Comparison of ENCODE assay signal across 20 cellular contexts in the genomic region with DNA sequence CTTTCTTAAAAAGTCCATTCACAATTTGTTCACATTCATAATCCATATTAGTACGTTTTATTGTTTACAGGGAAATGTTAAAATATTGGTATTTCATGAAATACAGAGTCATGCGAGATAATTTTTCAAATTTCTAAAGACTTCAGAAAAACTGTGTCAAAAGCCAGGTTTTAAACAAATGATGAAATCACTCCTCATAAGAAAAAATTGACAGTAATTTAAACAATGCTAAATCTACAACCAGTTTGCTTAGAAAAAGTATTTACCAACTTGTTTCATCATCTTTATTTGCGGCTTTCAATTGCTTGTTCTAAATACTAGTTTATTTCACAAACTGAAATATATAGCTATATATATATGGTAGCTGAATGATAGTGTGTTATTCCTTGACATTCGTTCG. TPM values are rescaled to one million over a fixed set of nuclear protein-coding genes. Genes with fewer than 3 reads are reported as not detected.
DNase-seq lines count a peak whose midpoint lies in the region; ATAC-seq, FAIRE-seq and TF ChIP-seq lines count a peak whose summit lies in the region.
"Had no signal": no experiment of that assay in that cellular context is flagged by ENCODE, and none has a peak within 500 bp of the region (broad histone marks: within the 10 kb centered on the region; RNA-seq: fewer than 3 reads in every experiment).

No MANE protein-coding gene starts in this region.

- peak overlapping the region in 1 of 2 experiments; percentile 42; a peak in 1 of 4 replicates for H3K27ac ChIP-seq in SK-N-SH (ENCODE audit: low read depth in 2 of 2, low read length in 1 of 2)
- no peak overlapping the region for H3K27ac ChIP-seq in endothelial cell of umbilical vein (ENCODE audit: insufficient read depth, low read depth, low read length)
- H3K27ac ChIP-seq: C4-2B had no signal

- H2AFZ ChIP-seq in SK-N-SH (ENCODE audit: low read depth) (peak overlapping the region; percentile 85; the same call in 1 of the 2 replicates), endothelial cell of umbilical vein (ENCODE audit: low read depth, low read length) (no peak overlapping the region)

- WGBS in SK-N-SH (ENCODE audit: low lambda C conversion rate): 88% methylated on average over 5 of the region's 5 CpGs

- H3K36me3 ChIP-seq in SK-N-SH (replicated peaks in 1 of 2; ENCODE audit: control insufficient read depth in 1 of 2, insufficient read depth in 2 of 2, low read length in 1 of 2): no peaks in the 10 kb centered on the region
- H3K36me3 ChIP-seq in adipocyte (ENCODE audit: control insufficient read depth, insufficient read depth, low read length, severe bottlenecking): no peaks in the 10 kb centered on the region
- H3K36me3 ChIP-seq in endothelial cell of umbilical vein (ENCODE audit: control insufficient read depth in 2 of 2, extremely low read depth in 1 of 2, insufficient read depth in 2 of 2, low read length in 2 of 2): no peaks in the 10 kb centered on the region
- no peaks in the 10 kb centered on the region for H3K36me3 ChIP-seq in HAP-1 (replicated peaks)

- ATAC-seq in SK-N-SH treated with all-trans-retinoic acid at 6 μM for 48 hours (no peak), GM21390 (IDR thresholded peaks at IDR 0.05; ENCODE audit: unreplicated experiment) (no peak)

- H3K27me3 ChIP-seq in SK-N-SH (ENCODE audit: insufficient read depth) (no peaks in the 10 kb centered on the region), adipocyte (replicated peaks; ENCODE audit: control insufficient read depth, insufficient read depth, low read length) (no peaks in the 10 kb centered on the region), endothelial cell of umbilical vein (ENCODE audit: control insufficient read depth in 2 of 2, insufficient read depth in 2 of 2, low read length in 2 of 2) (no peaks in the 10 kb centered on the region), HAP-1 (ENCODE audit: low read depth) (peaks cover 9% of the 10 kb centered on the region)

- TF ChIP-seq RAD21 in SK-N-SH (IDR thresholded peaks at IDR 0.05; ENCODE audit: low read length): no peak

- no peaks in the 10 kb centered on the region for H4K20me1 ChIP-seq in SK-N-SH (ENCODE audit: insufficient read depth)
- H4K20me1 ChIP-seq in endothelial cell of umbilical vein (replicated peaks; ENCODE audit: control insufficient read depth, extremely low read depth, insufficient read depth, low read length): no peaks in the 10 kb centered on the region

- TF ChIP-seq CTCF in SK-N-SH (IDR thresholded peaks at IDR 0.05) (no peak), endothelial cell of umbilical vein (IDR thresholded peaks at IDR 0.05; ENCODE audit: extremely low read depth in 1 of 2, insufficient read depth in 1 of 2, low read depth in 1 of 2, low read length in 2 of 2) (no peak)

- dilution Hi-C loops in endothelial cell of umbilical vein (cut with MboI; ENCODE audit: extremely low pct_ligation_motif_present, low sequenced_read_pairs): no loop called here

- H3K9me3 ChIP-seq in SK-N-SH: no peaks in the 10 kb centered on the region
- no peaks in the 10 kb centered on the region for H3K9me3 ChIP-seq in adipocyte (ENCODE audit: control insufficient read depth, low read length)
- H3K9me3 ChIP-seq in endothelial cell of umbilical vein (replicated peaks; ENCODE audit: control insufficient read depth, insufficient read depth, low read length): no peaks in the 10 kb centered on the region
- H3K9me3 ChIP-seq in HAP-1: no peaks in the 10 kb centered on the region

- CTCF ChIA-PET in SK-N-SH (lab: Yijun Ruan, JAX): no interaction called here
- CTCF ChIA-PET in endothelial cell of umbilical vein (lab: Charles Lee): interaction anchor here (2.0 kb wide), 1 partner anchor 267 kb away, joined by 9 read pairs; no protein-coding TSS in a partner anchor

- no peaks in the 10 kb centered on the region for H3K9me1 ChIP-seq in endothelial cell of umbilical vein (replicated peaks; ENCODE audit: control insufficient read depth, extremely low read depth, insufficient read depth, low read length)

- DNase-seq in SK-N-SH (no peak), adipocyte (ENCODE audit: low read depth) (peak; percentile 35), endothelial cell of umbilical vein (ENCODE audit: low read depth, low spot score) (no peak), superior temporal gyrus (ENCODE audit: extremely low spot score) (peak; percentile 44), HAP-1 (ENCODE audit: low spot score in 2 of 2) (no peak), OCI-M1 (lab: John Stamatoyannopoulos, UW) (no peak)
- DNase-seq: 8988T; Calu3; CD8-positive, alpha-beta memory T cell; GDM1; MV-4-11; NCI-H1694; NCI-H774; SIG-M5 had no signal

- intact Hi-C loops in endothelial cell of umbilical vein (cut with micrococcal nuclease): loop anchor here (5.0 kb wide), 2 partner anchors 185 to 340 kb away; no protein-coding TSS in a partner anchor

- TF ChIP-seq EP300 in SK-N-SH (IDR thresholded peaks at IDR 0.05; ENCODE audit: borderline replicate concordance in 1 of 2, low read depth in 1 of 2, low read length in 1 of 2): no peak

- TF ChIP-seq POLR2A in endothelial cell of umbilical vein (IDR thresholded peaks at IDR 0.05; ENCODE audit: low read depth, low read length): no peak

- H3K4me3 ChIP-seq in SK-N-SH (ENCODE audit: low read depth in 2 of 2, low read length in 1 of 2) (no peak overlapping the region), adipocyte (ENCODE audit: low read length) (no peak overlapping the region), endothelial cell of umbilical vein (replicated peaks in 1 of 3; ENCODE audit: insufficient read depth in 1 of 3, low read depth in 1 of 3, low read length in 3 of 3) (no peak overlapping the region), HAP-1 (no peak overlapping the region)

- POLR2A ChIA-PET in SK-N-SH (lab: Yijun Ruan, JAX) (no interaction called here), endothelial cell of umbilical vein (lab: Charles Lee) (no interaction called here)

- H3K4me2 ChIP-seq in SK-N-SH (no peak overlapping the region), endothelial cell of umbilical vein (ENCODE audit: insufficient read depth, low read length) (no peak overlapping the region)

- H3K79me2 ChIP-seq in SK-N-SH (ENCODE audit: insufficient read depth) (peaks cover 6% of the 10 kb centered on the region), endothelial cell of umbilical vein (ENCODE audit: control insufficient read depth, insufficient read depth, low read length) (no peaks in the 10 kb centered on the region)

- H3F3A ChIP-seq in SK-N-SH (replicated peaks; ENCODE audit: insufficient read depth): no peaks in the 10 kb centered on the region

- in situ Hi-C loops in HAP-1 (cut with MboI; ENCODE audit: low sequenced_read_pairs): no loop called here

- H3K4me1 ChIP-seq in SK-N-SH (ENCODE audit: control insufficient read depth in 1 of 2, insufficient read depth in 2 of 2, low read depth in 1 of 2, low read length in 1 of 2): peaks cover 0 to 9% of the 10 kb centered on the region in 2 experiments; a peak in 1 of 4 replicates
- peaks cover 9% of the 10 kb centered on the region for H3K4me1 ChIP-seq in adipocyte (ENCODE audit: control insufficient read depth, insufficient read depth, low read length)
- H3K4me1 ChIP-seq in endothelial cell of umbilical vein (ENCODE audit: control insufficient read depth, extremely low read depth, insufficient read depth, low read length): peaks cover 10% of the 10 kb centered on the region
- no peaks in the 10 kb centered on the region for H3K4me1 ChIP-seq in HAP-1

- no peaks in the 10 kb centered on the region for H3K9me2 ChIP-seq in SK-N-SH

- FAIRE-seq in endothelial cell of umbilical vein (lab: Jason Lieb, UNC): peak; percentile 28
- FAIRE-seq: GM18507 had no signal

- H3K9ac ChIP-seq in SK-N-SH (no peak overlapping the region; the same call in 1 of the 2 replicates), adipocyte (ENCODE audit: low read length) (no peak overlapping the region), endothelial cell of umbilical vein (replicated peaks; ENCODE audit: extremely low read depth, insufficient read depth, low read length) (no peak overlapping the region)

- BruUV-seq in endothelial cell of umbilical vein (replicated peaks; lab: Mats Ljungman, UMichigan): no TSS peak

TF ChIP-seq in SK-N-SH treated with all-trans-retinoic acid at 6 μM for 48 hours, 23 proteins besides CTCF, POLR2A, EP300 and RAD21 (continues in another document):
- TF ChIP-seq ZNF8 (CRISPR knock-in tag; IDR thresholded peaks at IDR 0.05): no peak

TF ChIP-seq in endothelial cell of umbilical vein, 7 proteins besides CTCF, POLR2A, EP300 and RAD21 (continues in another document):
- TF ChIP-seq EZH2 (IDR thresholded peaks at IDR 0.05; ENCODE audit: borderline replicate concordance, low read depth, low read length, severe bottlenecking): no peak
- TF ChIP-seq, protein P1, sequence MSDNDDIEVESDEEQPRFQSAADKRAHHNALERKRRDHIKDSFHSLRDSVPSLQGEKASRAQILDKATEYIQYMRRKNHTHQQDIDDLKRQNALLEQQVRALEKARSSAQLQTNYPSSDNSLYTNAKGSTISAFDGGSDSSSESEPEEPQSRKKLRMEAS (IDR thresholded peaks at IDR 0.05; ENCODE audit: insufficient read depth, insufficient read length): no peak
- TF ChIP-seq POLR2AphosphoS5 (IDR thresholded peaks at IDR 0.05; ENCODE audit: insufficient read depth, low read depth, low read length): no peak

RNA-seq across cellular contexts. Expression of a gene that starts 1.2 kb away (rescaled TPM):
- polyA plus RNA-seq in SK-N-SH (2012; rRNA removed) (3.0 and 4.5 TPM in 2 replicates), endothelial cell of umbilical vein (2.2 and 3.3 TPM in 2 replicates)
- polyA plus RNA-seq in SK-N-SH (2012; cell fraction: cytosol; rRNA removed): 4.4 TPM in 2 replicates
- 3.2 and 5.1 TPM in 2 replicates for polyA plus RNA-seq in SK-N-SH (2012; cell fraction: nucleus; rRNA removed)
- 4.4 and 6.8 TPM in 2 replicates for total RNA-seq in endothelial cell of umbilical vein
- 2.4 TPM in 2 replicates for polyA plus RNA-seq in endothelial cell of umbilical vein (2011; cell fraction: cytosol; rRNA removed)
- 3.4 and 3.9 TPM in 2 replicates for polyA plus RNA-seq in endothelial cell of umbilical vein (2011; cell fraction: nucleus; rRNA removed)
- 7.0 and 11.0 TPM in 2 replicates for polyA plus RNA-seq in endothelial cell of umbilical vein (2012)
- polyA minus RNA-seq in endothelial cell of umbilical vein: 9.3 and 9.6 TPM in 2 replicates
- 0.41 TPM for polyA minus RNA-seq in endothelial cell of umbilical vein (2011; cell fraction: cytosol; rRNA and poly(A)+ RNA removed)
- polyA minus RNA-seq in endothelial cell of umbilical vein (2011; cell fraction: nucleus; rRNA and poly(A)+ RNA removed): 12.0 and 18.7 TPM in 2 replicates
- total RNA-seq: CD8-positive, alpha-beta memory T cell; OCI-LY7 had no signal
- polyA plus RNA-seq: CD8-positive, alpha-beta memory T cell; IgD-negative memory B cell had no signal

RNA-seq across cellular contexts. Expression of a gene that starts 35.0 kb away (rescaled TPM):
- polyA plus RNA-seq in SK-N-SH (2012; rRNA removed): 78.7 and 90.0 TPM in 2 replicates
- polyA plus RNA-seq in SK-N-SH (2012; cell fraction: cytosol; rRNA removed): 114 and 131 TPM in 2 replicates
- polyA plus RNA-seq in SK-N-SH (2012; cell fraction: nucleus; rRNA removed): 52.8 and 78.7 TPM in 2 replicates
- total RNA-seq in endothelial cell of umbilical vein: 8.8 and 9.9 TPM in 2 replicates
- 2.7 and 4.6 TPM in 2 replicates for polyA plus RNA-seq in endothelial cell of umbilical vein
- 4.4 and 5.7 TPM in 2 replicates for polyA plus RNA-seq in endothelial cell of umbilical vein (2011; cell fraction: cytosol; rRNA removed)
- 10.8 and 17.0 TPM in 2 replicates for polyA plus RNA-seq in endothelial cell of umbilical vein (2011; cell fraction: nucleus; rRNA removed)
- 5.4 and 19.2 TPM in 2 replicates for polyA plus RNA-seq in endothelial cell of umbilical vein (2012)
- 17.3 and 18.4 TPM in 2 replicates for polyA minus RNA-seq in endothelial cell of umbilical vein
- 0.20 TPM for polyA minus RNA-seq in endothelial cell of umbilical vein (2011; cell fraction: cytosol; rRNA and poly(A)+ RNA removed)
- 37.0 and 44.0 TPM in 2 replicates for polyA minus RNA-seq in endothelial cell of umbilical vein (2011; cell fraction: nucleus; rRNA and poly(A)+ RNA removed)
- total RNA-seq: Calu3; CD8-positive, alpha-beta memory T cell; OCI-LY7 had no signal
- polyA plus RNA-seq: CD8-positive, alpha-beta memory T cell; IgD-negative memory B cell had no signal

Comparison
In these comparisons a context has a peak if more than half of its experiments do, and no peak if none do; other contexts are left out.
1. DNase-seq: peak in adipocyte (single experiment) and superior temporal gyrus (single experiment); none in SK-N-SH (single experiment), endothelial cell of umbilical vein (single experiment), HAP-1 (0 of 2) and OCI-M1 (single experiment).